9 cellular contexts compared by ENCODE assay signal in genomic region chr12:7907009-7907408, GRCh38. TPM values are rescaled to one million over a fixed set of nuclear protein-coding genes. Genes with fewer than 3 reads are reported as not detected.
A peak's percentile ranks its signal among the peaks of the same experiment; 100 is the strongest.
DNase-seq lines count a peak whose midpoint lies in the region; ATAC-seq, FAIRE-seq and TF ChIP-seq lines count a peak whose summit lies in the region.
"Had no signal": no experiment of that assay in that cellular context is flagged by ENCODE, and none has a peak within 500 bp of the region (broad histone marks: within the 10 kb centered on the region; RNA-seq: fewer than 3 reads in every experiment).

No MANE protein-coding gene starts in this region.

- peaks cover 7% of the 10 kb centered on the region for H3K4me1 ChIP-seq in upper lobe of right lung

- no peaks in the 10 kb centered on the region for H3K36me3 ChIP-seq in upper lobe of right lung

- TF ChIP-seq POLR2A in H54 (IDR thresholded peaks at IDR 0.05; ENCODE audit: low read depth, low read length), result no peak

- H3K4me3 ChIP-seq in upper lobe of right lung, result no peak overlapping the region

- no peak overlapping the region for H3K27ac ChIP-seq in upper lobe of right lung
- H3K27ac ChIP-seq: HL-60 had no signal

- intact Hi-C loops in upper lobe of right lung (cut with DNase I), result no loop called here

- peak; percentile 80 for ATAC-seq in upper lobe of right lung
- no peak for ATAC-seq in HG02973 (IDR thresholded peaks at IDR 0.05; ENCODE audit: unreplicated experiment)

- DNase-seq in AG08396 (ENCODE audit: low spot score) (peak; percentile 37), H54 (ENCODE audit: insufficient read length, low spot score) (peak; percentile 21), RKO (ENCODE audit: low spot score) (peak; percentile 73), foreskin melanocyte (peak; percentile 35), upper lobe of right lung (no peak), AML-193 (lab: John Stamatoyannopoulos, UW) (no peak), NCI-H128 (lab: John Stamatoyannopoulos, UW; ENCODE audit: unreplicated experiment) (no peak)

- H3K27me3 ChIP-seq in upper lobe of right lung, result no peaks in the 10 kb centered on the region

- H3K9me3 ChIP-seq in upper lobe of right lung, result no peaks in the 10 kb centered on the region

- no peak for FAIRE-seq in H54 (lab: Jason Lieb, UNC)

- peak; percentile 29 for TF ChIP-seq CTCF in upper lobe of right lung (IDR thresholded peaks at IDR 0.05)

RNA-seq across cellular contexts. Expression of gene SLC2A3, which starts 29.0 kb away (rescaled TPM):
- 153 TPM for total RNA-seq in upper lobe of right lung

RNA-seq across cellular contexts. Expression of gene SLC2A14, which starts 34.3 kb away (rescaled TPM):
- total RNA-seq in upper lobe of right lung, result not detected

Comparison
In these comparisons a context has a peak if more than half of its experiments do, and no peak if none do; other contexts are left out.
1. DNase-seq: peak in AG08396 (single experiment), H54 (single experiment), RKO (single experiment) and foreskin melanocyte (single experiment); none in upper lobe of right lung (single experiment), AML-193 (0 of 2) and NCI-H128 (single experiment).